ENCODE assay signal across 23 cellular contexts in the genomic region with DNA sequence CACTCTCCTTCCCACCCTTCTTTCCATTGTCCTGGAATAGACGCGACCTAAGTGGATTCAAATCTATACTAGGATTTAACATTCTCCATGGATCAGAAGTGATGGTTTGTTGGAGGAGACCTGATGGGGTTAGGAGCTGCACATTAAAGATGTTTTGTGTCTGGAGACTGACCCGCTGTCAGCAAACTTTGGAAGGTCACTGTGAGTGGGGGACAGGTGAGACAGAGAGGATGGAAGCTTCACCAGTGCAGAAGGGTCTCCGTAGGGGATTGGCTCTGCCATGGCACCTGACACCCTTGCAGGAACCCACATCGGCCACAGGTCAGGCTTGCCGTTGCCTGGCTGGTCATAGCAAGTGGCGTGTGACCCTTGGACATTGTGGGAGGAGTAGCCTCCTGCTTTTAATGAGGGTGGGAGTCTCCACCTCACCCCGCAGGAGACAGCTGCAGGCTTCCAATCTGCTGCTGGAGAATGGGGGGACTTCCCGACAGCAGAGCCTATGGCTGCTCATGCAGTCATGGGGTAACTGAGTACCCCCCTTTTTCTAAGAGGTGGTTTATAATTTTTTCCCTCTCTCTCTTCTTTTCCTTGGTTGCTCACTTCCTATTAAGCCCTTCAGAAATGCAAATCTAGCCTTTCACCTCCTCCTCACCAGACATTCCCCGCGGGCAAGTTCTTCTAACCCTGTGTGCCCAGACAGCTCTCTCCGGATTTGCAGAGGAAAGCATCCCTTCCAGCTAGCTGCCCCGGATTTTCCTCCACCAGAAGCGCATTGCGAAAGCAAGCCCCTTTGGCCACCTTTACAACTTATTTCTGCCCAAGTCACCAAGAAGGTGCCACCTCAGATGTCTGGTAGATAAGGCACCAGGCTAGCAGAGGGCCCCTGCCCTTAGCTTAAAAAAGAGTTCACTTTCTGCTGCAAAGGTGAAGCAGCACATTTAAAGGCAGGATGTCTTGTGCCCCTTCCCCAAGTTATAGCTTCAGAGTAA. TPM values are rescaled to one million over a fixed set of nuclear protein-coding genes. Genes with fewer than 3 reads are reported as not detected.
DNase-seq lines count a peak whose midpoint lies in the region; ATAC-seq, FAIRE-seq and TF ChIP-seq lines count a peak whose summit lies in the region.
"Had no signal": no experiment of that assay in that cellular context is flagged by ENCODE, and none has a peak within 500 bp of the region (broad histone marks: within the 10 kb centered on the region; RNA-seq: fewer than 3 reads in every experiment).

No MANE protein-coding gene starts in this region.

- no peak overlapping the region for H4K8ac ChIP-seq in neuronal stem cell (ENCODE audit: low read depth, low read length)

- no peak overlapping the region for H2BK120ac ChIP-seq in neuronal stem cell (ENCODE audit: low read depth, low read length)

- H3K36me3 ChIP-seq in HepG2 (replicated peaks in 1 of 2; ENCODE audit: control insufficient read depth in 1 of 2, insufficient read depth in 2 of 2, low read length in 2 of 2), result no peaks in the 10 kb centered on the region
- H3K36me3 ChIP-seq in neuronal stem cell (replicated peaks in 1 of 2; ENCODE audit: control insufficient read depth in 2 of 2, insufficient read depth in 2 of 2, low read length in 2 of 2), result no peaks in the 10 kb centered on the region
- H3K36me3 ChIP-seq: BLaER1 had no signal

- in situ Hi-C loops in HepG2 (cut with HindIII; ENCODE audit: extremely low pct_ligation_motif_present, low pct_unique_long_range_greater_than_20kb), result no loop called here

- no peak overlapping the region for H2BK5ac ChIP-seq in neuronal stem cell (ENCODE audit: low read length)

- TF ChIP-seq RAD21 in HepG2 (CRISPR knock-in tag; IDR thresholded peaks at IDR 0.05), result no peak

- no TSS peak for BruUV-seq in HepG2 (replicated peaks; lab: Mats Ljungman, UMichigan)

- H3K27me3 ChIP-seq in HepG2 (ENCODE audit: control insufficient read depth in 1 of 2, insufficient read depth in 2 of 2, low read length in 2 of 2), result no peaks in the 10 kb centered on the region
- peaks cover 0 to 2% (median 0%) of the 10 kb centered on the region in 3 experiments for H3K27me3 ChIP-seq in neuronal stem cell (ENCODE audit: control insufficient read depth in 3 of 3, insufficient read depth in 3 of 3, low read depth in 1 of 3, low read length in 3 of 3)
- H3K27me3 ChIP-seq: BLaER1 had no signal

- peak; percentile 66 for FAIRE-seq in HepG2 (lab: Jason Lieb, UNC)
- FAIRE-seq: G401.6, GM12891, GM19239, H1, HTR-8/SVneo had no signal

- H3K4me3 ChIP-seq in HepG2 (replicated peaks in 1 of 3; ENCODE audit: insufficient read depth in 1 of 3, low read depth in 2 of 3, low read length in 3 of 3), result no peak overlapping the region
- no peak overlapping the region for H3K4me3 ChIP-seq in neuronal stem cell (ENCODE audit: low read length in 2 of 2)
- H3K4me3 ChIP-seq: BLaER1 had no signal

- no peak overlapping the region for H2BK12ac ChIP-seq in neuronal stem cell (ENCODE audit: low read length)

- H3K36me3 Mint-ChIP-seq in activated T-helper 1 cell treated with anti-CD3 and anti-CD28 coated beads, Interleukin-12 subunit alpha, Interleukin-12 subunit beta, Interleukin-2, Interleukin-4 antibody, amounts not matched to agents 30 ng/mL and 10 ng/mL and 1 ng/mL, durations not matched to agents 14 hours and 24 hours and 36 hours (ENCODE audit: low read depth), result no peaks in the 10 kb centered on the region
- peaks cover under 1% of the 10 kb centered on the region; the same call in 1 of the 2 replicates for H3K36me3 Mint-ChIP-seq in HFFc6 (ENCODE audit: low read depth)
- no peaks in the 10 kb centered on the region for H3K36me3 Mint-ChIP-seq in activated CD8-positive, alpha-beta T cell treated with anti-CD3 and anti-CD28 coated beads for 36 hours (ENCODE audit: low read depth)
- H3K36me3 Mint-ChIP-seq: CD14-positive monocyte; CD4-positive, alpha-beta memory T cell had no signal

- no peak overlapping the region for H2AFZ ChIP-seq in HepG2 (ENCODE audit: low read length)
- no peak overlapping the region for H2AFZ ChIP-seq in neuronal stem cell (ENCODE audit: low read length)

- no peak overlapping the region for H3K14ac ChIP-seq in neuronal stem cell (ENCODE audit: low read length)

- H3K79me1 ChIP-seq in neuronal stem cell (ENCODE audit: low read depth, low read length), result no peaks in the 10 kb centered on the region

- ATAC-seq in HepG2, result peak; percentile 77
- no peak for ATAC-seq in activated CD8-positive, alpha-beta T cell treated with anti-CD3 and anti-CD28 coated beads for 36 hours

- H3K27ac ChIP-seq in HepG2 (ENCODE audit: extremely low read length, insufficient read depth, low read length) (no peak overlapping the region), neuronal stem cell (replicated peaks; ENCODE audit: low read length) (no peak overlapping the region)
- H3K27ac ChIP-seq: BLaER1 had no signal

- no peak overlapping the region for H3K23ac ChIP-seq in neuronal stem cell (ENCODE audit: low read depth, low read length, poor library complexity)

- WGBS in HepG2 (ENCODE audit: low lambda C conversion rate), result 33% methylated on average over 15 of the region's 15 CpGs
- no CpG with 5 or more reads among the region's 15 CpGs for WGBS in neuronal stem cell (ENCODE audit: extremely low coverage in 2 of 2, insufficient read length in 2 of 2, insufficient replicate concordance in 1 of 2), 2 donors

- POLR2A ChIA-PET in HepG2 (lab: Yijun Ruan, JAX), result interaction anchor here (0.8 to 5.8 kb wide), 6 partner anchors 8 to 65 kb away, joined by 3 to 76 read pairs (median 4); no protein-coding TSS in a partner anchor
- POLR2A ChIA-PET in activated CD8-positive, alpha-beta T cell treated with anti-CD3 and anti-CD28 coated beads for 36 hours (lab: Charles Lee), result no interaction called here

- H4K20me1 ChIP-seq in HepG2 (ENCODE audit: insufficient read depth, low read length), result no peaks in the 10 kb centered on the region
- H4K20me1 ChIP-seq: BLaER1 had no signal

- CTCF ChIA-PET in HepG2 (lab: Yijun Ruan, JAX; ENCODE audit: low intra/inter-chr PET ratio, low total read pairs), result no interaction called here
- CTCF ChIA-PET in activated CD8-positive, alpha-beta T cell treated with anti-CD3 and anti-CD28 coated beads for 36 hours (lab: Charles Lee), result no interaction called here

- no peaks in the 10 kb centered on the region for H3K79me2 ChIP-seq in HepG2 (ENCODE audit: insufficient read depth, low read length)

- TF ChIP-seq CTCF in HepG2 (CRISPR knock-in tag; IDR thresholded peaks at IDR 0.05) (no peak), HFFc6 (IDR thresholded peaks at IDR 0.05) (no peak)
- no peak for TF ChIP-seq CTCF in activated CD8-positive, alpha-beta T cell treated with anti-CD3 and anti-CD28 coated beads for 36 hours (IDR thresholded peaks at IDR 0.05)

- H2BK15ac ChIP-seq in neuronal stem cell (ENCODE audit: low read length), result no peak overlapping the region

- H3K4me1 ChIP-seq in HepG2 (ENCODE audit: insufficient read depth, low read length) (peaks cover 74% of the 10 kb centered on the region), neuronal stem cell (ENCODE audit: control insufficient read depth in 2 of 2, insufficient read depth in 1 of 2, low read depth in 1 of 2, low read length in 2 of 2) (peaks cover 2 to 3% of the 10 kb centered on the region in 2 donors)

- no peak overlapping the region for H3K4me3 Mint-ChIP-seq in activated T-helper 1 cell treated with anti-CD3 and anti-CD28 coated beads, Interleukin-12 subunit alpha, Interleukin-12 subunit beta, Interleukin-2, Interleukin-4 antibody, amounts not matched to agents 30 ng/mL and 10 ng/mL and 1 ng/mL, durations not matched to agents 14 hours and 24 hours and 36 hours
- no peak overlapping the region for H3K4me3 Mint-ChIP-seq in HFFc6
- no peak overlapping the region for H3K4me3 Mint-ChIP-seq in activated CD8-positive, alpha-beta T cell treated with anti-CD3 and anti-CD28 coated beads for 36 hours
- H3K4me3 Mint-ChIP-seq: CD14-positive monocyte; CD4-positive, alpha-beta memory T cell had no signal

- intact Hi-C loops in activated T-helper 1 cell treated with anti-CD3 and anti-CD28 coated beads, Interleukin-12 subunit alpha, Interleukin-12 subunit beta, Interleukin-2, Interleukin-4 antibody, amounts not matched to agents 30 ng/mL and 10 ng/mL and 1 ng/mL, durations not matched to agents 14 hours and 24 hours and 36 hours (cut with micrococcal nuclease), result no loop called here
- intact Hi-C loops in HepG2 (cut with micrococcal nuclease; ENCODE audit: unreplicated experiment), result loop anchor here (1.0 to 5.0 kb wide), 3 partner anchors 8 to 65 kb away; no protein-coding TSS in a partner anchor
- intact Hi-C loops in activated CD8-positive, alpha-beta T cell treated with anti-CD3 and anti-CD28 coated beads for 36 hours (cut with micrococcal nuclease), result no loop called here

- H3K4ac ChIP-seq in neuronal stem cell (ENCODE audit: low read length), result no peak overlapping the region

- H3K9me3 ChIP-seq in HepG2 (ENCODE audit: low read length) (no peaks in the 10 kb centered on the region), neuronal stem cell (replicated peaks in 1 of 2; ENCODE audit: control insufficient read depth in 2 of 2, insufficient read depth in 1 of 2, low read depth in 1 of 2, low read length in 2 of 2) (no peaks in the 10 kb centered on the region)
- H3K9me3 ChIP-seq: BLaER1 had no signal

- peak overlapping the region; percentile 17 for H3K18ac ChIP-seq in neuronal stem cell (ENCODE audit: low read length)

- peaks cover 4% of the 10 kb centered on the region for H3K4me1 Mint-ChIP-seq in activated T-helper 1 cell treated with anti-CD3 and anti-CD28 coated beads, Interleukin-12 subunit alpha, Interleukin-12 subunit beta, Interleukin-2, Interleukin-4 antibody, amounts not matched to agents 30 ng/mL and 10 ng/mL and 1 ng/mL, durations not matched to agents 14 hours and 24 hours and 36 hours (ENCODE audit: low read depth)
- H3K4me1 Mint-ChIP-seq in HFFc6 (ENCODE audit: low read depth), result no peaks in the 10 kb centered on the region
- H3K4me1 Mint-ChIP-seq in activated CD8-positive, alpha-beta T cell treated with anti-CD3 and anti-CD28 coated beads for 36 hours (ENCODE audit: low read depth), result no peaks in the 10 kb centered on the region
- H3K4me1 Mint-ChIP-seq: CD14-positive monocyte; CD4-positive, alpha-beta memory T cell had no signal

- no peak for TF ChIP-seq POLR2A in HepG2 (IDR thresholded peaks at IDR 0.05; ENCODE audit: insufficient read depth in 1 of 2, low read depth in 2 of 2, low read length in 2 of 2)

- H2AK5ac ChIP-seq in neuronal stem cell (ENCODE audit: low read depth, low read length), result no peak overlapping the region

- H4K91ac ChIP-seq in neuronal stem cell (ENCODE audit: low read depth, low read length, poor library complexity), result no peak overlapping the region

- TF ChIP-seq EP300 in HepG2 (IDR thresholded peaks at IDR 0.05; ENCODE audit: low read depth in 2 of 2, low read length in 2 of 2), result no peak
- no peak for TF ChIP-seq EP300 in HepG2 (CRISPR knock-in tag; IDR thresholded peaks at IDR 0.05; ENCODE audit: borderline replicate concordance)

- no peaks in the 10 kb centered on the region for H3K9me3 Mint-ChIP-seq in activated T-helper 1 cell treated with anti-CD3 and anti-CD28 coated beads, Interleukin-12 subunit alpha, Interleukin-12 subunit beta, Interleukin-2, Interleukin-4 antibody, amounts not matched to agents 30 ng/mL and 10 ng/mL and 1 ng/mL, durations not matched to agents 14 hours and 24 hours and 36 hours
- peaks cover 41% of the 10 kb centered on the region for H3K9me3 Mint-ChIP-seq in HFFc6
- no peaks in the 10 kb centered on the region for H3K9me3 Mint-ChIP-seq in activated CD8-positive, alpha-beta T cell treated with anti-CD3 and anti-CD28 coated beads for 36 hours

- H3K27ac Mint-ChIP-seq in activated T-helper 1 cell treated with anti-CD3 and anti-CD28 coated beads, Interleukin-12 subunit alpha, Interleukin-12 subunit beta, Interleukin-2, Interleukin-4 antibody, amounts not matched to agents 30 ng/mL and 10 ng/mL and 1 ng/mL, durations not matched to agents 14 hours and 24 hours and 36 hours, result peak overlapping the region; percentile 27
- H3K27ac Mint-ChIP-seq in HFFc6, result no peak overlapping the region
- H3K27ac Mint-ChIP-seq in activated CD8-positive, alpha-beta T cell treated with anti-CD3 and anti-CD28 coated beads for 36 hours, result no peak overlapping the region
- H3K27ac Mint-ChIP-seq: CD14-positive monocyte had no signal

- DNase-seq in ELF-1 (ENCODE audit: low read depth, low spot score) (peak; percentile 84), HepG2 (ENCODE audit: low spot score) (peak; percentile 86), neuronal stem cell (ENCODE audit: low spot score) (no peak), NCI-H1694 (lab: John Stamatoyannopoulos, UW) (no peak), HFFc6 (no peak), COR-L47 (lab: John Stamatoyannopoulos, UW) (no peak)
- no peak for DNase-seq in activated T-helper 1 cell treated with anti-CD3 and anti-CD28 coated beads, Interleukin-12 subunit alpha, Interleukin-12 subunit beta, Interleukin-2, Interleukin-4 antibody, amounts not matched to agents 30 ng/mL and 10 ng/mL and 1 ng/mL, durations not matched to agents 14 hours and 24 hours and 36 hours (ENCODE audit: low spot score)
- no peak for DNase-seq in activated CD8-positive, alpha-beta T cell treated with anti-CD3 and anti-CD28 coated beads for 36 hours
- DNase-seq: 8988T; CD4-positive, alpha-beta memory T cell; DMS 273 treated with DMSO at 0.1 percent for 48 hours; DMS53; DND-41; EL; HCEC 1CT had no signal

- H3K27me3 Mint-ChIP-seq in activated T-helper 1 cell treated with anti-CD3 and anti-CD28 coated beads, Interleukin-12 subunit alpha, Interleukin-12 subunit beta, Interleukin-2, Interleukin-4 antibody, amounts not matched to agents 30 ng/mL and 10 ng/mL and 1 ng/mL, durations not matched to agents 14 hours and 24 hours and 36 hours (ENCODE audit: insufficient read depth), result no peaks in the 10 kb centered on the region
- peaks cover 10% of the 10 kb centered on the region for H3K27me3 Mint-ChIP-seq in HFFc6 (ENCODE audit: insufficient read depth)
- H3K27me3 Mint-ChIP-seq in activated CD8-positive, alpha-beta T cell treated with anti-CD3 and anti-CD28 coated beads for 36 hours, result peaks cover 3% of the 10 kb centered on the region

- H3K4me2 ChIP-seq in HepG2 (ENCODE audit: low read depth, low read length), result peak overlapping the region; percentile 93
- no peak overlapping the region for H3K4me2 ChIP-seq in neuronal stem cell (ENCODE audit: insufficient read depth, low read length, poor library complexity, severe bottlenecking)
- H3K4me2 ChIP-seq: BLaER1 had no signal

- H3K9ac ChIP-seq in HepG2 (ENCODE audit: insufficient read depth, low read depth, low read length) (no peak overlapping the region; the same call in 1 of the 2 replicates), neuronal stem cell (ENCODE audit: low read depth, low read length, poor library complexity) (no peak overlapping the region)
- H3K9ac ChIP-seq: BLaER1 had no signal

RNA-seq across cellular contexts. Expression of gene DACT2, which starts 53.5 kb away (rescaled TPM):
- 2.1 and 2.3 TPM in 2 replicates for total RNA-seq in activated T-helper 1 cell treated with anti-CD3 and anti-CD28 coated beads, Interleukin-12 subunit alpha, Interleukin-12 subunit beta, Interleukin-2, Interleukin-4 antibody, amounts not matched to agents 30 ng/mL and 10 ng/mL and 1 ng/mL, durations not matched to agents 14 hours and 24 hours and 36 hours
- total RNA-seq in HepG2 (2016; rRNA removed; fragmentation: Illumina TruSeq; extraction: Trizol), result not detected in 2 replicates
- not detected in 2 replicates for total RNA-seq in HepG2 (2016; cell fraction: cytosol; rRNA removed; fragmentation: Illumina TruSeq; extraction: Trizol; ENCODE audit: low read depth)
- total RNA-seq in HepG2 (2016; cell fraction: insoluble cytoplasmic fraction; rRNA removed; fragmentation: Illumina TruSeq; extraction: Trizol), result not detected in 2 replicates
- total RNA-seq in HepG2 (2016; cell fraction: membrane; rRNA removed; fragmentation: Illumina TruSeq; extraction: Trizol), result not detected in 2 replicates
- total RNA-seq in HepG2 (2016; cell fraction: nucleus; rRNA removed; fragmentation: Illumina TruSeq; extraction: Trizol), result not detected in 2 replicates
- 0.10 and 0.15 TPM in 2 replicates for polyA plus RNA-seq in HepG2 (2011; rRNA removed)
- 0.12 and 0.23 TPM in 2 replicates for polyA plus RNA-seq in HepG2 (2011; cell fraction: cytosol; rRNA removed)
- 0.23 and 0.45 TPM in 2 replicates for polyA plus RNA-seq in HepG2 (2011; cell fraction: nucleus; rRNA removed)
- polyA plus RNA-seq in HepG2 (2012), result not detected in 2 replicates
- not detected in 2 replicates for polyA plus RNA-seq in HepG2 (2016; cell fraction: cytosol; fragmentation: Illumina TruSeq; extraction: Trizol; ENCODE audit: low read depth)
- not detected in 2 replicates for polyA plus RNA-seq in HepG2 (2016; cell fraction: insoluble cytoplasmic fraction; fragmentation: Illumina TruSeq; extraction: Trizol; ENCODE audit: low read depth)
- polyA plus RNA-seq in HepG2 (2016; cell fraction: membrane; fragmentation: Illumina TruSeq; extraction: Trizol; ENCODE audit: low read depth), result not detected in 2 replicates
- polyA plus RNA-seq in HepG2 (2016; cell fraction: nucleus; fragmentation: Illumina TruSeq; extraction: Trizol; ENCODE audit: insufficient read depth, low read depth), result not detected in 2 replicates
- 0.26 TPM in 1 of 2 replicates, not detected in the other for polyA minus RNA-seq in HepG2 (2011; rRNA and poly(A)+ RNA removed; ENCODE audit: low replicate concordance)
- 0.26 and 0.30 TPM in 2 replicates for polyA minus RNA-seq in HepG2 (2011; cell fraction: cytosol; rRNA and poly(A)+ RNA removed)
- polyA minus RNA-seq in HepG2 (2011; cell fraction: nucleus; rRNA and poly(A)+ RNA removed), result 0.25 TPM in 1 of 2 replicates, not detected in the other
- polyA plus RNA-seq in neuronal stem cell (2013, experiment 1 of 2), result 0.46 TPM
- polyA plus RNA-seq in neuronal stem cell (2013, experiment 2 of 2), result 0.51 TPM
- not detected for total RNA-seq in HFFc6 (2021; fragmentation: NEBNext Ultra II Directional; extraction: Animal tissue kit (Norgen Biotek cat#: 25700))
- total RNA-seq in activated CD8-positive, alpha-beta T cell treated with anti-CD3 and anti-CD28 coated beads for 36 hours, result not detected
- total RNA-seq: CD4-positive, alpha-beta memory T cell had no signal
- polyA plus RNA-seq: AG04450; CD14-positive monocyte; CD4-positive, alpha-beta memory T cell had no signal

Comparison
In these comparisons a context has a peak if more than half of its experiments do, and no peak if none do; other contexts are left out.
1. DNase-seq: peak in ELF-1 (single experiment) and HepG2 (single experiment); none in activated T-helper 1 cell treated with anti-CD3 and anti-CD28 coated beads, Interleukin-12 subunit alpha, Interleukin-12 subunit beta, Interleukin-2, Interleukin-4 antibody, amounts not matched to agents 30 ng/mL and 10 ng/mL and 1 ng/mL, durations not matched to agents 14 hours and 24 hours and 36 hours (single experiment), neuronal stem cell (single experiment), NCI-H1694 (single experiment), HFFc6 (single experiment), activated CD8-positive, alpha-beta T cell treated with anti-CD3 and anti-CD28 coated beads for 36 hours (single experiment) and COR-L47 (single experiment).